8 cellular contexts compared by ENCODE assay signal in the genomic region with DNA sequence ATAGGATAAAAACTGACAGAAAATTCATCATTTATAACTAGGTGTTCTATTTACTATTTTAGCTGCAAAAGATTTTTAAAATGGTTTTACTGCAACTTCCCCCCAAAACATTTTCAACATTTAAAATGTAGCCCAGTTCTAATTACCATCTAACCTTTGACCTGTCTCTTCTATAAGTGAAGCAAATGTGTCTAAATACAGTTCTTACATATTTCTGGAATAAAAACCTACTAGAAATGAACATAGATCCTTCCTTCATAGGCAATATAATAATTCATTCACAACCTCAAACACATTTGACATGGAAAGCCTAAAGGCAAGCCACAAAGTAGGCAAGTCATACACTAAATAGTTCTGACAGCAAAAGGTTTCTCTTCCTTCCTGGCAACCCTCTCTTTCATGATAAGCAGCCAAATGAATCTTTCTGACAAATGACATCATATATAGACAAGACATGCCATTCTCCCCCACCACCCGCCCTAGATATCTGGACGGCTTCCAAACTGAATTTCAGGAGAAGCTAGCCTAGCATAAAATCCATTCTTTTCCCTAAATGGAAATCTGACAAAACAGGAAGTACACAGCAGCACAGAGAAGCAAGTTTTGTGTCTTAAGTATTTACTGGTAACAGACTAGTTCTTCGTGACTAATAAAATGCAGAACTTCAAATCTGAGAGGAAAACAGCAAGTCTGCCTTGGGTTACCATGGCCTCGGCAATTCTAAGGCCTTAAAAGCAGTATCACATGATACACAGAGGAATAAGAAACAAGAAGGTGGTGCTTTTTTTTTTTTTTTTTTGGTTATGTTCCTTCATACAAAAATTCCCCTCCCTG. TPM values are rescaled to one million over a fixed set of nuclear protein-coding genes. Genes with fewer than 3 reads are reported as not detected.
DNase-seq lines count a peak whose midpoint lies in the region; ATAC-seq and TF ChIP-seq lines count a peak whose summit lies in the region.

No MANE protein-coding gene starts in this region.

- H3K27me3 Mint-ChIP-seq in naive thymus-derived CD8-positive, alpha-beta T cell = no peaks in the 10 kb centered on the region

- peak; percentile 82 to 85 for ATAC-seq in activated CD4-positive, CD25-positive, alpha-beta regulatory T cell treated with anti-CD3 and anti-CD28 coated beads, Interleukin-2, amount 50 U/mL, for 24 hours
- ATAC-seq in HG03432 (IDR thresholded peaks at IDR 0.05; ENCODE audit: unreplicated experiment) (peak; percentile 78), esophagus mucosa (peak; percentile 79)
- peak; percentile 85 to 90 for ATAC-seq in naive thymus-derived CD8-positive, alpha-beta T cell

- peak overlapping the region; percentile 91 to 97 (median 94) for H3K27ac Mint-ChIP-seq in naive thymus-derived CD8-positive, alpha-beta T cell

- H3K4me3 Mint-ChIP-seq in naive thymus-derived CD8-positive, alpha-beta T cell = peak overlapping the region; percentile 38 to 77 (median 72)

- no peak for TF ChIP-seq CTCF in VCaP (conservative IDR thresholded peaks at IDR 0.05)

- H3K27ac ChIP-seq in VCaP = 0 out of 2 replicates have a peak overlapping the region, but pooled peaks have one; percentile 1

- POLR2A ChIA-PET in naive thymus-derived CD8-positive, alpha-beta T cell (lab: Charles Lee) = interaction anchor here (0.6 to 2.1 kb wide), 4 partner anchors 16 to 81 kb away, joined by 3 to 8 read pairs (median 5); partner anchors contain the start of genes ACTR10, ARID4A and PSMA3

- no peaks in the 10 kb centered on the region for H3K9me3 Mint-ChIP-seq in naive thymus-derived CD8-positive, alpha-beta T cell

- peaks cover 30 to 79% (median 70%) of the 10 kb centered on the region in 4 donors for H3K4me1 Mint-ChIP-seq in naive thymus-derived CD8-positive, alpha-beta T cell

- peaks cover 3 to 92% (median 13%) of the 10 kb centered on the region in 3 donors for H3K36me3 Mint-ChIP-seq in naive thymus-derived CD8-positive, alpha-beta T cell

- DNase-seq in activated CD4-positive, CD25-positive, alpha-beta regulatory T cell (lab: John Stamatoyannopoulos, UW) = no peak
- peak in 8 of 10 donors; percentile 20 to 57 (median 38) for DNase-seq in naive thymus-derived CD8-positive, alpha-beta T cell
- DNase-seq in ecto neural progenitor cell (ENCODE audit: low spot score) (no peak), iPS-NIHi7 (ENCODE audit: extremely low spot score) (no peak)

RNA-seq across cellular contexts. Expression of gene ARID4A, which starts 17.2 kb away (rescaled TPM):
- 9.5 TPM for total RNA-seq in esophagus mucosa
- total RNA-seq in naive thymus-derived CD8-positive, alpha-beta T cell = 10 to 100 TPM; 68.5 to 70.0 TPM
- polyA plus RNA-seq in naive thymus-derived CD8-positive, alpha-beta T cell = 10 to 100 TPM; 19.4 to 26.2 (median 25.8) TPM

RNA-seq across cellular contexts. Expression of gene PSMA3, which starts 36.5 kb away (rescaled TPM):
- 142 TPM for total RNA-seq in esophagus mucosa
- 100 to 1,000 TPM; 136 to 140 TPM for total RNA-seq in naive thymus-derived CD8-positive, alpha-beta T cell
- 100 to 1,000 TPM; 135 to 144 (median 142) TPM for polyA plus RNA-seq in naive thymus-derived CD8-positive, alpha-beta T cell

Comparison
In these comparisons a context has a peak if more than half of its experiments do, and no peak if none do; other contexts are left out.
1. DNase-seq: peak in naive thymus-derived CD8-positive, alpha-beta T cell (8 of 10); none in activated CD4-positive, CD25-positive, alpha-beta regulatory T cell (0 of 4), ecto neural progenitor cell (single experiment) and iPS-NIHi7 (single experiment).
2. Peak in every context shown above with its lines, with median percentiles within 50 percentile points of each other: ATAC-seq.